Comparison of ENCODE assay signal across 27 cellular contexts in genomic region chr9:95830768-95831167, GRCh38.
"Had no signal": no experiment of that assay in that cellular context is flagged by ENCODE, and none has a peak within 500 bp of the region (broad histone marks: within the 10 kb centered on the region; RNA-seq: fewer than 3 reads in every experiment).

No MANE protein-coding gene starts in this region.

- H3K27me3 ChIP-seq: colonic mucosa, esophagus squamous epithelium, gastrocnemius medialis, heart right ventricle, left lung had no signal

- H3K4me3 ChIP-seq: colonic mucosa, esophagus squamous epithelium, gastrocnemius medialis, heart right ventricle, left lung, lower lobe of right lung, mucosa of descending colon had no signal

- H3K36me3 ChIP-seq: colonic mucosa, esophagus squamous epithelium, gastrocnemius medialis, heart right ventricle, left lung, lower lobe of right lung had no signal

- H3K27ac ChIP-seq: colonic mucosa, epithelial cell of prostate, esophagus squamous epithelium, gastrocnemius medialis, heart right ventricle, left lung, lower lobe of right lung had no signal

- H3K27ac Mint-ChIP-seq: dendritic cell treated with granulocyte-macrophage colony-stimulating factor and Interleukin-4, amounts not matched to agents 40 ng/mL and 50 ng/mL, for 4 days; effector memory CD8-positive, alpha-beta T cell; endodermal cell; mesothelial cell of epicardium had no signal

- FAIRE-seq: endometrium, islet of Langerhans, keratinocyte had no signal

- H3K9me3 ChIP-seq: colonic mucosa, esophagus squamous epithelium, gastrocnemius medialis, heart right ventricle, left lung, lower lobe of right lung, mucosa of descending colon had no signal

- H3K4me1 ChIP-seq: colonic mucosa, left lung, lower lobe of right lung had no signal

- H3K4me3 Mint-ChIP-seq: dendritic cell treated with granulocyte-macrophage colony-stimulating factor and Interleukin-4, amounts not matched to agents 40 ng/mL and 50 ng/mL, for 4 days; effector memory CD8-positive, alpha-beta T cell; endodermal cell; mesothelial cell of epicardium had no signal

- ATAC-seq: effector memory CD8-positive, alpha-beta T cell; esophagus mucosa; gastrocnemius medialis; heart right ventricle; left cardiac atrium; left lung; left ventricle myocardium superior; lower lobe of right lung had no signal

- H3K36me3 Mint-ChIP-seq: mesothelial cell of epicardium had no signal

- H3K9me3 Mint-ChIP-seq: dendritic cell treated with granulocyte-macrophage colony-stimulating factor and Interleukin-4, amounts not matched to agents 40 ng/mL and 50 ng/mL, for 4 days; effector memory CD8-positive, alpha-beta T cell; endodermal cell; mesothelial cell of epicardium had no signal

- DNase-seq: colonic mucosa; cortex of kidney; effector CD8-positive, alpha-beta T cell; effector memory CD8-positive, alpha-beta T cell; endodermal cell; erythroblast; esophagus squamous epithelium; foreskin fibroblast; foreskin melanocyte; gastrocnemius medialis; glutamatergic neuron; head of caudate nucleus; heart right ventricle; hippocampal formation; left cardiac atrium; left lung; left ventricle myocardium superior; lower lobe of right lung; mesenchymal stem cell; mucosa of descending colon had no signal
